ENCODE assay signal across 1 cellular context in genomic region chrY:18773635-18774034, GRCh38.
FAIRE-seq lines count a peak whose summit lies in the region.

A gene with protein sequence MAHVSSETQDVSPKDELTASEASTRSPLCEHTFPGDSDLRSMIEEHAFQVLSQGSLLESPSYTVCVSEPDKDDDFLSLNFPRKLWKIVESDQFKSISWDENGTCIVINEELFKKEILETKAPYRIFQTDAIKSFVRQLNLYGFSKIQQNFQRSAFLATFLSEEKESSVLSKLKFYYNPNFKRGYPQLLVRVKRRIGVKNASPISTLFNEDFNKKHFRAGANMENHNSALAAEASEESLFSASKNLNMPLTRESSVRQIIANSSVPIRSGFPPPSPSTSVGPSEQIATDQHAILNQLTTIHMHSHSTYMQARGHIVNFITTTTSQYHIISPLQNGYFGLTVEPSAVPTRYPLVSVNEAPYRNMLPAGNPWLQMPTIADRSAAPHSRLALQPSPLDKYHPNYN (minus strand): TSS chrY:18773735. CDS start chrY:18773618, 117 bp downstream.

- peak; percentile 75 for FAIRE-seq in islet of Langerhans (lab: Jason Lieb, UNC)
